21 cellular contexts compared by ENCODE assay signal in the genomic region with DNA sequence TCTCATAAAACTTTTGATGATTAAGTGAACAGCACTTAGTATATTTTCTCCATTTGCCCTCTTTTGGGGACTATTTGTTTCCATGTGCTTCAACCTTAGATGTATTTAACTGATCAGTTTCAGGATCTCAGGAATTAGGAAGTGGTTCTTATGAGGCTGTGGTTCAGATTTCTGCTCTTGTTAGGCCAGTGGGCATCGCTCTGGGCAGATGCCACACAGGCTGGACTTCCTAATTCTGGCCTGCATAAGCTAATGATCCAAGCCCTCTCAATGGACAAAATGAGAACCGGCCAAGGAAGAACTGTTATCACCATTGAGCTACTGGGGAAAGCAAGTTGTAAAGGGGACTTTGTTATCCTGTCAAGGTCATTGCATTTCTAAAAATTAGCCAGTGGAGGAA. TPM values are rescaled to one million over a fixed set of nuclear protein-coding genes. Genes with fewer than 3 reads are reported as not detected.
DNase-seq lines count a peak whose midpoint lies in the region; ATAC-seq and TF ChIP-seq lines count a peak whose summit lies in the region.
"Had no signal": no experiment of that assay in that cellular context is flagged by ENCODE, and none has a peak within 500 bp of the region (broad histone marks: within the 10 kb centered on the region; RNA-seq: fewer than 3 reads in every experiment).

No MANE protein-coding gene starts in this region.

- peak overlapping the region; percentile 66 for H3K27ac Mint-ChIP-seq in dendritic cell treated with granulocyte-macrophage colony-stimulating factor and Interleukin-4, amounts not matched to agents 40 ng/mL and 50 ng/mL, for 4 days
- H3K27ac Mint-ChIP-seq in natural killer cell treated with Interleukin-12 subunit alpha and Interleukin-12 subunit beta and Interleukin-15 and Interleukin-18, amount 100 ng/mL, for 72 hours: peak overlapping the region; percentile 21 to 80
- H3K27ac Mint-ChIP-seq in activated T-helper 1 cell treated with anti-CD3 and anti-CD28 coated beads, Interleukin-12 subunit alpha, Interleukin-12 subunit beta, Interleukin-2, Interleukin-4 antibody, amounts not matched to agents 30 ng/mL and 10 ng/mL and 1 ng/mL, durations not matched to agents 14 hours and 24 hours and 36 hours: no peak overlapping the region
- H3K27ac Mint-ChIP-seq: B cell; CD4-positive, alpha-beta memory T cell had no signal

- no peak overlapping the region for H3K4me3 Mint-ChIP-seq in dendritic cell treated with granulocyte-macrophage colony-stimulating factor and Interleukin-4, amounts not matched to agents 40 ng/mL and 50 ng/mL, for 4 days
- H3K4me3 Mint-ChIP-seq in natural killer cell treated with Interleukin-12 subunit alpha and Interleukin-12 subunit beta and Interleukin-15 and Interleukin-18, amount 100 ng/mL, for 72 hours: peak overlapping the region; percentile 26
- H3K4me3 Mint-ChIP-seq in activated T-helper 1 cell treated with anti-CD3 and anti-CD28 coated beads, Interleukin-12 subunit alpha, Interleukin-12 subunit beta, Interleukin-2, Interleukin-4 antibody, amounts not matched to agents 30 ng/mL and 10 ng/mL and 1 ng/mL, durations not matched to agents 14 hours and 24 hours and 36 hours: no peak overlapping the region
- H3K4me3 Mint-ChIP-seq: B cell; CD4-positive, alpha-beta memory T cell had no signal

- no peak for TF ChIP-seq CTCF in left ventricle myocardium inferior (IDR thresholded peaks at IDR 0.05; ENCODE audit: borderline replicate concordance)
- TF ChIP-seq CTCF in right atrium auricular region (IDR thresholded peaks at IDR 0.05): no peak

- H3K9me3 ChIP-seq in left ventricle myocardium inferior (replicated peaks) (no peaks in the 10 kb centered on the region), right atrium auricular region (no peaks in the 10 kb centered on the region)
- H3K9me3 ChIP-seq: SJCRH30 had no signal

- peaks cover 76% of the 10 kb centered on the region for H3K4me1 Mint-ChIP-seq in dendritic cell treated with granulocyte-macrophage colony-stimulating factor and Interleukin-4, amounts not matched to agents 40 ng/mL and 50 ng/mL, for 4 days (ENCODE audit: low read depth)
- H3K4me1 Mint-ChIP-seq in natural killer cell treated with Interleukin-12 subunit alpha and Interleukin-12 subunit beta and Interleukin-15 and Interleukin-18, amount 100 ng/mL, for 72 hours (ENCODE audit: low read depth in 2 of 2): peaks cover 72 to 85% of the 10 kb centered on the region in 2 donors
- peaks cover 58% of the 10 kb centered on the region for H3K4me1 Mint-ChIP-seq in activated T-helper 1 cell treated with anti-CD3 and anti-CD28 coated beads, Interleukin-12 subunit alpha, Interleukin-12 subunit beta, Interleukin-2, Interleukin-4 antibody, amounts not matched to agents 30 ng/mL and 10 ng/mL and 1 ng/mL, durations not matched to agents 14 hours and 24 hours and 36 hours (ENCODE audit: low read depth)

- DNase-seq in left ventricle myocardium inferior (no peak), right atrium auricular region (ENCODE audit: low spot score) (no peak)
- DNase-seq in natural killer cell treated with Interleukin-12 subunit alpha and Interleukin-12 subunit beta and Interleukin-15 and Interleukin-18, amount 100 ng/mL, for 72 hours (ENCODE audit: low spot score): no peak
- DNase-seq in activated T-helper 1 cell treated with anti-CD3 and anti-CD28 coated beads, Interleukin-12 subunit alpha, Interleukin-12 subunit beta, Interleukin-2, Interleukin-4 antibody, amounts not matched to agents 30 ng/mL and 10 ng/mL and 1 ng/mL, durations not matched to agents 14 hours and 24 hours and 36 hours (ENCODE audit: low spot score): no peak
- DNase-seq: 8988T; Calu3; CD4-positive, alpha-beta memory T cell; EL; KBM-7; NCI-H1436; NCI-H2029; NCI-H345; NCI-H524 treated with DMSO at 0.1 percent for 48 hours; PC-9; SJCRH30 had no signal

- no peaks in the 10 kb centered on the region for H3K27me3 Mint-ChIP-seq in dendritic cell treated with granulocyte-macrophage colony-stimulating factor and Interleukin-4, amounts not matched to agents 40 ng/mL and 50 ng/mL, for 4 days
- no peaks in the 10 kb centered on the region for H3K27me3 Mint-ChIP-seq in natural killer cell treated with Interleukin-12 subunit alpha and Interleukin-12 subunit beta and Interleukin-15 and Interleukin-18, amount 100 ng/mL, for 72 hours
- peaks cover 2% of the 10 kb centered on the region for H3K27me3 Mint-ChIP-seq in activated T-helper 1 cell treated with anti-CD3 and anti-CD28 coated beads, Interleukin-12 subunit alpha, Interleukin-12 subunit beta, Interleukin-2, Interleukin-4 antibody, amounts not matched to agents 30 ng/mL and 10 ng/mL and 1 ng/mL, durations not matched to agents 14 hours and 24 hours and 36 hours (ENCODE audit: insufficient read depth)
- H3K27me3 Mint-ChIP-seq: B cell; CD4-positive, alpha-beta memory T cell had no signal

- no peaks in the 10 kb centered on the region for H3K9me3 Mint-ChIP-seq in dendritic cell treated with granulocyte-macrophage colony-stimulating factor and Interleukin-4, amounts not matched to agents 40 ng/mL and 50 ng/mL, for 4 days
- H3K9me3 Mint-ChIP-seq in natural killer cell treated with Interleukin-12 subunit alpha and Interleukin-12 subunit beta and Interleukin-15 and Interleukin-18, amount 100 ng/mL, for 72 hours: no peaks in the 10 kb centered on the region
- no peaks in the 10 kb centered on the region for H3K9me3 Mint-ChIP-seq in activated T-helper 1 cell treated with anti-CD3 and anti-CD28 coated beads, Interleukin-12 subunit alpha, Interleukin-12 subunit beta, Interleukin-2, Interleukin-4 antibody, amounts not matched to agents 30 ng/mL and 10 ng/mL and 1 ng/mL, durations not matched to agents 14 hours and 24 hours and 36 hours
- H3K9me3 Mint-ChIP-seq: CD4-positive, alpha-beta memory T cell had no signal

- H3K4me3 ChIP-seq in left ventricle myocardium inferior: no peak overlapping the region
- H3K4me3 ChIP-seq in right atrium auricular region: no peak overlapping the region
- H3K4me3 ChIP-seq: PC-9, SJCRH30 had no signal

- peaks cover 6% of the 10 kb centered on the region for H3K36me3 Mint-ChIP-seq in dendritic cell treated with granulocyte-macrophage colony-stimulating factor and Interleukin-4, amounts not matched to agents 40 ng/mL and 50 ng/mL, for 4 days (ENCODE audit: low read depth)
- H3K36me3 Mint-ChIP-seq in natural killer cell treated with Interleukin-12 subunit alpha and Interleukin-12 subunit beta and Interleukin-15 and Interleukin-18, amount 100 ng/mL, for 72 hours: peaks cover 4% of the 10 kb centered on the region
- H3K36me3 Mint-ChIP-seq in activated T-helper 1 cell treated with anti-CD3 and anti-CD28 coated beads, Interleukin-12 subunit alpha, Interleukin-12 subunit beta, Interleukin-2, Interleukin-4 antibody, amounts not matched to agents 30 ng/mL and 10 ng/mL and 1 ng/mL, durations not matched to agents 14 hours and 24 hours and 36 hours (ENCODE audit: low read depth): peaks cover 8% of the 10 kb centered on the region
- H3K36me3 Mint-ChIP-seq: CD4-positive, alpha-beta memory T cell had no signal

- H3K27ac ChIP-seq in left ventricle myocardium inferior (replicated peaks) (peak overlapping the region; percentile 76), right atrium auricular region (peak overlapping the region in 1 of 2 donors; percentile 46)
- H3K27ac ChIP-seq: PC-9, SJCRH30 had no signal

- no peak for ATAC-seq in natural killer cell treated with Interleukin-12 subunit alpha and Interleukin-12 subunit beta and Interleukin-15 and Interleukin-18, amount 100 ng/mL, for 72 hours
- ATAC-seq in GM18867 (IDR thresholded peaks at IDR 0.05; ENCODE audit: unreplicated experiment) (no peak), HG03135 (IDR thresholded peaks at IDR 0.05; ENCODE audit: unreplicated experiment) (no peak), HG02798 (IDR thresholded peaks at IDR 0.05; ENCODE audit: poor library complexity, unreplicated experiment) (no peak)
- ATAC-seq: HepG2 had no signal

- H3K27me3 ChIP-seq in left ventricle myocardium inferior (ENCODE audit: low read depth) (no peaks in the 10 kb centered on the region), right atrium auricular region (no peaks in the 10 kb centered on the region)
- H3K27me3 ChIP-seq: SJCRH30 had no signal

- intact Hi-C loops in left ventricle myocardium inferior (cut with micrococcal nuclease): no loop called here
- intact Hi-C loops in dendritic cell treated with granulocyte-macrophage colony-stimulating factor and Interleukin-4, amounts not matched to agents 40 ng/mL and 50 ng/mL, for 4 days (cut with micrococcal nuclease): no loop called here
- intact Hi-C loops in activated T-helper 1 cell treated with anti-CD3 and anti-CD28 coated beads, Interleukin-12 subunit alpha, Interleukin-12 subunit beta, Interleukin-2, Interleukin-4 antibody, amounts not matched to agents 30 ng/mL and 10 ng/mL and 1 ng/mL, durations not matched to agents 14 hours and 24 hours and 36 hours (cut with micrococcal nuclease): no loop called here

- peaks cover 95% of the 10 kb centered on the region for H3K4me1 ChIP-seq in left ventricle myocardium inferior
- peaks cover 0 to 71% of the 10 kb centered on the region in 2 donors for H3K4me1 ChIP-seq in right atrium auricular region

- no peaks in the 10 kb centered on the region for H3K36me3 ChIP-seq in left ventricle myocardium inferior
- H3K36me3 ChIP-seq in right atrium auricular region: no peaks in the 10 kb centered on the region
- H3K36me3 ChIP-seq: SJCRH30 had no signal

RNA-seq across cellular contexts. Expression of gene ARHGAP26, which starts 6.9 kb away (rescaled TPM):
- total RNA-seq in left ventricle myocardium inferior: 35.7 TPM
- 10 to 100 TPM; 29.8 to 31.6 TPM for total RNA-seq in right atrium auricular region
- total RNA-seq in natural killer cell treated with Interleukin-12 subunit alpha and Interleukin-12 subunit beta and Interleukin-15 and Interleukin-18, amount 100 ng/mL, for 72 hours: 100 to 1,000 TPM; 109 to 110 TPM
- 20.0 and 21.2 TPM in 2 replicates for total RNA-seq in activated T-helper 1 cell treated with anti-CD3 and anti-CD28 coated beads, Interleukin-12 subunit alpha, Interleukin-12 subunit beta, Interleukin-2, Interleukin-4 antibody, amounts not matched to agents 30 ng/mL and 10 ng/mL and 1 ng/mL, durations not matched to agents 14 hours and 24 hours and 36 hours
